In the genomic region with DNA sequence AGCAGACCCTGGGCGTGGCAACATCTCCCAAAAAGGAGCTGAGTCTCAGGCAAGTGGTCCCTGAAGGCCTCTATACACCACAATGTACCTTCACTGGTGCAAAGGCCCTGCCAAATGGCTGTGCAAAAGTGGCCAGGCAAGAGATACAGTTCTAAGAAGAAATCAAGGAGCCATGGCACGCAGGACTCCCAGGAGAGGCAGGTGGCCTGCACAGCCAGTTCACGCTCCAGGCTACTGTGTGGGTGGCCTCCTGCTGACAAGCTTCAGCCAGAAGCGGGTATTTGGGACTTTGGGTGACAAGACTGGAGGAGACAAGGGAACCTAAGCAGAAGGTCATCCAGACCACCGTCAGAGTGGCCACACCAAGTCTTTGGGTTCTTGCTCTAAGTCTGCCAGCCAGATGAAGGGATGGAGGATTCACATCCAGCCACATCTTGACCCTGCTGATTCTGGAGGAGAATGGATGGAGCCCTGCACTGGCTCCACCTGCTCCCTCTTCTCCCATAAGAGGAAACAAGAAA, we compare ENCODE assay signal across 1 cellular context.
TF ChIP-seq lines count a peak whose summit lies in the region.

No MANE protein-coding gene starts in this region.

TF ChIP-seq in HepG2, 621 proteins besides CTCF, POLR2A, EP300 and RAD21:
- TF ChIP-seq YY1 (IDR thresholded peaks at IDR 0.05; ENCODE audit: insufficient read depth, insufficient replicate concordance, low read depth, low read length) (no peak), GABPA (IDR thresholded peaks at IDR 0.05; ENCODE audit: low read depth, low read length) (no peak), GABPA (CRISPR knock-in tag; IDR thresholded peaks at IDR 0.05; ENCODE audit: low read depth) (no peak), TMF1 (CRISPR knock-in tag; IDR thresholded peaks at IDR 0.05; ENCODE audit: low read depth) (no peak), XRCC5 (optimal IDR thresholded peaks at IDR 0.05; ENCODE audit: low read length) (no peak), ZNF574 (CRISPR knock-in tag; IDR thresholded peaks at IDR 0.05) (no peak)
TF ChIP-seq in HepG2: peak in this region for 0.
